In the genomic region with DNA sequence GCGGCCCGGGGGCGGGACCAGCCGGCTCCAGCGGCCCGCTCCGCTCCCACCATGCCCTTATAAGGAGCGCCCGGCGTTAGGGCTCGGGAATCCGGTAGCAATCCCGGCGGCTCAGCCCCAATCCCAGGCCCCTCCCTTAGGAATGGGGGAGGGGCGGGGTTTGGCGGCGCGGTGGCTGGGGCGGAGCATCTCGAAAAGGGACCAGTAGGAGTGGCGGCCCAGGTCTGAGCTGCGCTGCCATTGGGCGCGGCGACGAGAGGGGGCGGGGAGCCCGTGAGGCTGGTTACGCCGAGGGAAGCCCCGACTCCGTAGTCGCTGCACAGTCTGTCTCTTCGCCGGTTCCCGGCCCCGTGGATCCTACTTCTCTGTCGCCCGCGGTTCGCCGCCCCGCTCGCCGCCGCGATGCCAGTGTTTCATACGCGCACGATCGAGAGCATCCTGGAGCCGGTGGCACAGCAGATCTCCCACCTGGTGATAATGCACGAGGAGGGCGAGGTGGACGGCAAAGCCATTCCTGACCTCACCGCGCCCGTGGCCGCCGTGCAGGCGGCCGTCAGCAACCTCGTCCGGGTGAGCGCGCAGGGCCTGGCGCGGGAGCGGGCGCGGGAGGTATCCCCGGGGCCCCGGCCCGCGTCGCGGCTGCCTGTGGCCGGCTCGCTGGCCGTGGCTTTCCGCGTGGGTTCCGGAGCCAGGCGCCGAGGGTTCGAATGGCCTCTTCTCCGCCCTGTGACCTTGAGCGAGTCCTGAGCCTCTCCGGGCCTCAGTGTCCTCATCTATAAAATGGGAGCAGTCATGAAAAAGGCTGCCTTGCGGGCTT, we compare ENCODE assay signal across 1 cellular context.
TF ChIP-seq lines count a peak whose summit lies in the region.

A gene (plus strand): TSS at position 311 of the 817 bp plus-strand sequence. CDS start 92 bp downstream, at position 403.

TF ChIP-seq in K562, 482 proteins besides CTCF, POLR2A, EP300 and RAD21 (continued from another document):
- TF ChIP-seq CBX1 (IDR thresholded peaks at IDR 0.05; ENCODE audit: low read depth) (peak; percentile 49; the same call in 1 of the 2 replicates), CBFA2T3 (IDR thresholded peaks at IDR 0.05) (no peak), CBX3 (IDR thresholded peaks at IDR 0.05; ENCODE audit: borderline replicate concordance in 1 of 2, low read length in 2 of 2) (no peak; a peak in 1 of 3 replicates), TBP (optimal IDR thresholded peaks at IDR 0.05; ENCODE audit: low read depth, low read length) (peak; percentile 97), BDP1 (IDR thresholded peaks at IDR 0.05; ENCODE audit: insufficient read depth, insufficient read length) (no peak), SUPT5H (IDR thresholded peaks at IDR 0.05) (peak; percentile 98), GATAD2A (IDR thresholded peaks at IDR 0.05) (peak; percentile 53), ZBTB17 (CRISPR knock-in tag; IDR thresholded peaks at IDR 0.05) (peak; percentile 61), TOE1 (IDR thresholded peaks at IDR 0.05; ENCODE audit: borderline replicate concordance) (peak; percentile 54; the same call in 1 of the 2 replicates), TOE1 (CRISPR knock-in tag; IDR thresholded peaks at IDR 0.05; ENCODE audit: borderline replicate concordance, low read depth) (0 out of 2 replicates have a peak, but pooled peaks have one; percentile 48), NR3C1 (CRISPR knock-in tag; IDR thresholded peaks at IDR 0.05) (peak; percentile 87), OTX1 (CRISPR knock-in tag; IDR thresholded peaks at IDR 0.05) (peak; percentile 81), EGR1 (conservative IDR thresholded peaks at IDR 0.05) (peak; percentile 66), MYNN (IDR thresholded peaks at IDR 0.05) (peak; percentile 68; the same call in 1 of the 2 replicates), MYNN (CRISPR knock-in tag; IDR thresholded peaks at IDR 0.05) (no peak), ZC3H11A (IDR thresholded peaks at IDR 0.05; ENCODE audit: low read depth, low read length) (peak; percentile 87; the same call in 1 of the 2 replicates), RNF2 (IDR thresholded peaks at IDR 0.05) (0 out of 2 replicates have a peak, but pooled peaks have one; percentile 53), TCF7L2 (IDR thresholded peaks at IDR 0.05; ENCODE audit: low read depth, low read length) (no peak), E2F3 (CRISPR knock-in tag; IDR thresholded peaks at IDR 0.05) (peak; percentile 61; the same call in 1 of the 2 replicates), NONO (IDR thresholded peaks at IDR 0.05; ENCODE audit: low read depth in 2 of 2, low read length in 1 of 2) (peak in 1 of 2 experiments; percentile 62; a peak in 2 of 4 replicates), ARID2 (IDR thresholded peaks at IDR 0.05) (no peak), ZNF431 (CRISPR knock-in tag; IDR thresholded peaks at IDR 0.05) (peak; percentile 67; the same call in 1 of the 2 replicates)
- TF ChIP-seq, protein P1, sequence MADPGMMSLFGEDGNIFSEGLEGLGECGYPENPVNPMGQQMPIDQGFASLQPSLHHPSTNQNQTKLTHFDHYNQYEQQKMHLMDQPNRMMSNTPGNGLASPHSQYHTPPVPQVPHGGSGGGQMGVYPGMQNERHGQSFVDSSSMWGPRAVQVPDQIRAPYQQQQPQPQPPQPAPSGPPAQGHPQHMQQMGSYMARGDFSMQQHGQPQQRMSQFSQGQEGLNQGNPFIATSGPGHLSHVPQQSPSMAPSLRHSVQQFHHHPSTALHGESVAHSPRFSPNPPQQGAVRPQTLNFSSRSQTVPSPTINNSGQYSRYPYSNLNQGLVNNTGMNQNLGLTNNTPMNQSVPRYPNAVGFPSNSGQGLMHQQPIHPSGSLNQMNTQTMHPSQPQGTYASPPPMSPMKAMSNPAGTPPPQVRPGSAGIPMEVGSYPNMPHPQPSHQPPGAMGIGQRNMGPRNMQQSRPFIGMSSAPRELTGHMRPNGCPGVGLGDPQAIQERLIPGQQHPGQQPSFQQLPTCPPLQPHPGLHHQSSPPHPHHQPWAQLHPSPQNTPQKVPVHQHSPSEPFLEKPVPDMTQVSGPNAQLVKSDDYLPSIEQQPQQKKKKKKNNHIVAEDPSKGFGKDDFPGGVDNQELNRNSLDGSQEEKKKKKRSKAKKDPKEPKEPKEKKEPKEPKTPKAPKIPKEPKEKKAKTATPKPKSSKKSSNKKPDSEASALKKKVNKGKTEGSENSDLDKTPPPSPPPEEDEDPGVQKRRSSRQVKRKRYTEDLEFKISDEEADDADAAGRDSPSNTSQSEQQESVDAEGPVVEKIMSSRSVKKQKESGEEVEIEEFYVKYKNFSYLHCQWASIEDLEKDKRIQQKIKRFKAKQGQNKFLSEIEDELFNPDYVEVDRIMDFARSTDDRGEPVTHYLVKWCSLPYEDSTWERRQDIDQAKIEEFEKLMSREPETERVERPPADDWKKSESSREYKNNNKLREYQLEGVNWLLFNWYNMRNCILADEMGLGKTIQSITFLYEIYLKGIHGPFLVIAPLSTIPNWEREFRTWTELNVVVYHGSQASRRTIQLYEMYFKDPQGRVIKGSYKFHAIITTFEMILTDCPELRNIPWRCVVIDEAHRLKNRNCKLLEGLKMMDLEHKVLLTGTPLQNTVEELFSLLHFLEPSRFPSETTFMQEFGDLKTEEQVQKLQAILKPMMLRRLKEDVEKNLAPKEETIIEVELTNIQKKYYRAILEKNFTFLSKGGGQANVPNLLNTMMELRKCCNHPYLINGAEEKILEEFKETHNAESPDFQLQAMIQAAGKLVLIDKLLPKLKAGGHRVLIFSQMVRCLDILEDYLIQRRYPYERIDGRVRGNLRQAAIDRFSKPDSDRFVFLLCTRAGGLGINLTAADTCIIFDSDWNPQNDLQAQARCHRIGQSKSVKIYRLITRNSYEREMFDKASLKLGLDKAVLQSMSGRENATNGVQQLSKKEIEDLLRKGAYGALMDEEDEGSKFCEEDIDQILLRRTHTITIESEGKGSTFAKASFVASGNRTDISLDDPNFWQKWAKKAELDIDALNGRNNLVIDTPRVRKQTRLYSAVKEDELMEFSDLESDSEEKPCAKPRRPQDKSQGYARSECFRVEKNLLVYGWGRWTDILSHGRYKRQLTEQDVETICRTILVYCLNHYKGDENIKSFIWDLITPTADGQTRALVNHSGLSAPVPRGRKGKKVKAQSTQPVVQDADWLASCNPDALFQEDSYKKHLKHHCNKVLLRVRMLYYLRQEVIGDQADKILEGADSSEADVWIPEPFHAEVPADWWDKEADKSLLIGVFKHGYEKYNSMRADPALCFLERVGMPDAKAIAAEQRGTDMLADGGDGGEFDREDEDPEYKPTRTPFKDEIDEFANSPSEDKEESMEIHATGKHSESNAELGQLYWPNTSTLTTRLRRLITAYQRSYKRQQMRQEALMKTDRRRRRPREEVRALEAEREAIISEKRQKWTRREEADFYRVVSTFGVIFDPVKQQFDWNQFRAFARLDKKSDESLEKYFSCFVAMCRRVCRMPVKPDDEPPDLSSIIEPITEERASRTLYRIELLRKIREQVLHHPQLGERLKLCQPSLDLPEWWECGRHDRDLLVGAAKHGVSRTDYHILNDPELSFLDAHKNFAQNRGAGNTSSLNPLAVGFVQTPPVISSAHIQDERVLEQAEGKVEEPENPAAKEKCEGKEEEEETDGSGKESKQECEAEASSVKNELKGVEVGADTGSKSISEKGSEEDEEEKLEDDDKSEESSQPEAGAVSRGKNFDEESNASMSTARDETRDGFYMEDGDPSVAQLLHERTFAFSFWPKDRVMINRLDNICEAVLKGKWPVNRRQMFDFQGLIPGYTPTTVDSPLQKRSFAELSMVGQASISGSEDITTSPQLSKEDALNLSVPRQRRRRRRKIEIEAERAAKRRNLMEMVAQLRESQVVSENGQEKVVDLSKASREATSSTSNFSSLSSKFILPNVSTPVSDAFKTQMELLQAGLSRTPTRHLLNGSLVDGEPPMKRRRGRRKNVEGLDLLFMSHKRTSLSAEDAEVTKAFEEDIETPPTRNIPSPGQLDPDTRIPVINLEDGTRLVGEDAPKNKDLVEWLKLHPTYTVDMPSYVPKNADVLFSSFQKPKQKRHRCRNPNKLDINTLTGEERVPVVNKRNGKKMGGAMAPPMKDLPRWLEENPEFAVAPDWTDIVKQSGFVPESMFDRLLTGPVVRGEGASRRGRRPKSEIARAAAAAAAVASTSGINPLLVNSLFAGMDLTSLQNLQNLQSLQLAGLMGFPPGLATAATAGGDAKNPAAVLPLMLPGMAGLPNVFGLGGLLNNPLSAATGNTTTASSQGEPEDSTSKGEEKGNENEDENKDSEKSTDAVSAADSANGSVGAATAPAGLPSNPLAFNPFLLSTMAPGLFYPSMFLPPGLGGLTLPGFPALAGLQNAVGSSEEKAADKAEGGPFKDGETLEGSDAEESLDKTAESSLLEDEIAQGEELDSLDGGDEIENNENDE (IDR thresholded peaks at IDR 0.05; ENCODE audit: low read depth, low read length): no peak
- TF ChIP-seq, protein P2, sequence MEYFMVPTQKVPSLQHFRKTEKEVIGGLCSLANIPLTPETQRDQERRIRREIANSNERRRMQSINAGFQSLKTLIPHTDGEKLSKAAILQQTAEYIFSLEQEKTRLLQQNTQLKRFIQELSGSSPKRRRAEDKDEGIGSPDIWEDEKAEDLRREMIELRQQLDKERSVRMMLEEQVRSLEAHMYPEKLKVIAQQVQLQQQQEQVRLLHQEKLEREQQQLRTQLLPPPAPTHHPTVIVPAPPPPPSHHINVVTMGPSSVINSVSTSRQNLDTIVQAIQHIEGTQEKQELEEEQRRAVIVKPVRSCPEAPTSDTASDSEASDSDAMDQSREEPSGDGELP (CRISPR knock-in tag; IDR thresholded peaks at IDR 0.05; ENCODE audit: borderline replicate concordance): peak; percentile 79
